Comparison of ENCODE assay signal across 1 cellular context in genomic region chr5:32585446-32586250, GRCh38.
TF ChIP-seq lines count a peak whose summit lies in the region.

Gene SUB1 (plus strand): TSS chr5:32585557. CDS start chr5:32588513, 2,956 bp downstream.

TF ChIP-seq in HCT116, 20 proteins besides CTCF, POLR2A, EP300 and RAD21 (continued from another document):
- TF ChIP-seq ZBTB33 (IDR thresholded peaks at IDR 0.05; ENCODE audit: extremely low read depth, insufficient replicate concordance, low read length), result no peak
- no peak for TF ChIP-seq CEBPB (IDR thresholded peaks at IDR 0.05; ENCODE audit: low read depth)
- TF ChIP-seq SRF (IDR thresholded peaks at IDR 0.05; ENCODE audit: low read depth), result no peak
- TF ChIP-seq ZNF274 (IDR thresholded peaks at IDR 0.05; ENCODE audit: low read depth, low read length), result no peak
